In the genomic region with DNA sequence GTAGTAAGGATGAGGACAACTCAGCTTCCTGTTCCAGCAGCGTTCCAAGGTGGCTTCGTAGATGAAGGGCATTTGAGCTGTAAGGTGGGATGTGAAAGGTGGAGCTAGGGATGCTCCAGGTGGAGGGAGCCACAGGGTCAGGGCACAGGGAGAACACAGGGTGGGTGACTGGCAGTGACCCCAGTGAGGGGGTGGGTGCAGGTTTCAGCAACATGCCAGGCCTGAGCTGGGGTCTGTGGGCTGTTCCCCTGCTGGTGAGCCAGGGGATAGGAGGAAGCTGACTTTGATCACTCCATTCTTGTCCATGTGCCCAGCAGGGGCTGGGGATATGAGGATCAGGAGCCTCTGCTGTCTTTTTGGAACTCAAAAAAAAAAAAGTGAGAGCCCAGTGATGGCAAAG, we compare ENCODE assay signal across 17 cellular contexts. TPM values are rescaled to one million over a fixed set of nuclear protein-coding genes. Genes with fewer than 3 reads are reported as not detected.
DNase-seq lines count a peak whose midpoint lies in the region; ATAC-seq and TF ChIP-seq lines count a peak whose summit lies in the region.
"Had no signal": no experiment of that assay in that cellular context is flagged by ENCODE, and none has a peak within 500 bp of the region (broad histone marks: within the 10 kb centered on the region; RNA-seq: fewer than 3 reads in every experiment).

No MANE protein-coding gene starts in this region.

- TF ChIP-seq CTCF in GM12864 (IDR thresholded peaks at IDR 0.05; ENCODE audit: low read depth, low read length, missing control alignments) (peak; percentile 51), endothelial cell (IDR thresholded peaks at IDR 0.05; ENCODE audit: unreplicated experiment) (peak; percentile 62), osteoblast (IDR thresholded peaks at IDR 0.05; ENCODE audit: extremely low read depth, low read depth, low read length) (peak; percentile 8)

- intact Hi-C loops in aorta (cut with DNase I): no loop called here

- H3K79me2 ChIP-seq in osteoblast (ENCODE audit: insufficient read depth, low read length): no peaks in the 10 kb centered on the region

- H3K4me2 ChIP-seq in osteoblast (ENCODE audit: insufficient read depth, low read length): no peak overlapping the region

- 87 to 88% methylated on average over 2 of the region's 2 CpGs for WGBS in aorta, 2 donors

- no peak for ATAC-seq in T-helper 17 cell
- ATAC-seq in aorta (ENCODE audit: low FRiP score): no peak
- ATAC-seq: activated CD4-positive, CD25-positive, alpha-beta regulatory T cell treated with anti-CD3 and anti-CD28 coated beads, Interleukin-2, amount 50 U/mL, for 24 hours; left cardiac atrium; naive thymus-derived CD4-positive, alpha-beta T cell had no signal

- H3K4me3 Mint-ChIP-seq in endothelial cell (ENCODE audit: unreplicated experiment) (no peak overlapping the region), T-helper 17 cell (no peak overlapping the region)
- no peak overlapping the region for H3K4me3 Mint-ChIP-seq in activated naive CD4-positive, alpha-beta T cell treated with anti-CD3 and anti-CD28 coated beads, Interleukin-2, amount 10 ng/mL, durations not matched to agents 7 days and 5 days
- H3K4me3 Mint-ChIP-seq: naive thymus-derived CD4-positive, alpha-beta T cell had no signal

- CTCF ChIA-PET in activated naive CD4-positive, alpha-beta T cell treated with anti-CD3 and anti-CD28 coated beads, Interleukin-2, amount 10 ng/mL, durations not matched to agents 7 days and 5 days (lab: Charles Lee): interaction anchor here (1.1 to 1.4 kb wide), 2 partner anchors 9 to 14 kb away, joined by 3 read pairs; no protein-coding TSS in a partner anchor

- H3K36me3 Mint-ChIP-seq in endothelial cell (ENCODE audit: low read depth, unreplicated experiment): no peaks in the 10 kb centered on the region
- H3K36me3 Mint-ChIP-seq in activated naive CD4-positive, alpha-beta T cell treated with anti-CD3 and anti-CD28 coated beads, Interleukin-2, amount 10 ng/mL, durations not matched to agents 7 days and 5 days: no peaks in the 10 kb centered on the region
- peaks cover 6% of the 10 kb centered on the region for H3K36me3 Mint-ChIP-seq in T-helper 17 cell (ENCODE audit: low read depth)
- H3K36me3 Mint-ChIP-seq: naive thymus-derived CD4-positive, alpha-beta T cell had no signal

- H3K4me3 ChIP-seq in GM12864 (ENCODE audit: low read depth, low read length) (no peak overlapping the region), osteoblast (ENCODE audit: insufficient read depth, low read length) (no peak overlapping the region), aorta (ENCODE audit: low read length in 2 of 2) (no peak overlapping the region)
- H3K4me3 ChIP-seq: skin epidermis had no signal

- no peaks in the 10 kb centered on the region for H3K36me3 ChIP-seq in osteoblast (ENCODE audit: insufficient read depth, low read length)
- no peaks in the 10 kb centered on the region for H3K36me3 ChIP-seq in aorta (ENCODE audit: control insufficient read depth in 1 of 2, insufficient read depth in 2 of 2, low read length in 1 of 2)

- H3K27me3 ChIP-seq in osteoblast (ENCODE audit: insufficient read depth, low read length): peaks cover 5% of the 10 kb centered on the region
- no peaks in the 10 kb centered on the region for H3K27me3 ChIP-seq in aorta (ENCODE audit: control insufficient read depth in 1 of 2, insufficient read depth in 2 of 2, low read length in 1 of 2)

- H3K4me1 Mint-ChIP-seq in endothelial cell (ENCODE audit: unreplicated experiment) (peaks cover 8% of the 10 kb centered on the region), T-helper 17 cell (peaks cover 5% of the 10 kb centered on the region)
- no peaks in the 10 kb centered on the region for H3K4me1 Mint-ChIP-seq in activated naive CD4-positive, alpha-beta T cell treated with anti-CD3 and anti-CD28 coated beads, Interleukin-2, amount 10 ng/mL, durations not matched to agents 7 days and 5 days

- H3K9me3 ChIP-seq in osteoblast (ENCODE audit: low read depth, low read length) (no peaks in the 10 kb centered on the region), T-helper 17 cell (ENCODE audit: control insufficient read depth, low read length, poor library complexity, severe bottlenecking) (no peaks in the 10 kb centered on the region), aorta (ENCODE audit: control insufficient read depth, low read length) (no peaks in the 10 kb centered on the region)

- no peaks in the 10 kb centered on the region for H3K4me1 ChIP-seq in osteoblast (ENCODE audit: insufficient read depth, low read length)
- no peaks in the 10 kb centered on the region for H3K4me1 ChIP-seq in aorta (ENCODE audit: control insufficient read depth in 1 of 2, insufficient read depth in 2 of 2, low read length in 2 of 2)

- H2AFZ ChIP-seq in osteoblast (ENCODE audit: low read length): no peak overlapping the region

- no peaks in the 10 kb centered on the region for H4K20me1 ChIP-seq in osteoblast (ENCODE audit: insufficient read depth, low read length)

- DNase-seq in GM12864 (ENCODE audit: low read depth): no peak
- DNase-seq in NAMALWA (ENCODE audit: low spot score): peak; percentile 9
- no peak for DNase-seq in endothelial cell (ENCODE audit: low spot score)
- DNase-seq in osteoblast (ENCODE audit: insufficient read length, low spot score, missing footprints): peak; percentile 48
- DNase-seq in activated naive CD4-positive, alpha-beta T cell treated with anti-CD3 and anti-CD28 coated beads, Interleukin-2, amount 10 ng/mL, durations not matched to agents 7 days and 5 days: no peak
- DNase-seq in T-helper 17 cell: no peak
- no peak for DNase-seq in NCI-H146 treated with DMSO at 0.1 percent for 48 hours (lab: John Stamatoyannopoulos, UW; ENCODE audit: unreplicated experiment)
- no peak for DNase-seq in aorta
- DNase-seq: amygdala; C1 segment of cervical spinal cord; effector CD4-positive, alpha-beta T cell; GF-D8; left cardiac atrium; SW 1271 had no signal

- H3K9me3 Mint-ChIP-seq in endothelial cell (ENCODE audit: unreplicated experiment): no peaks in the 10 kb centered on the region
- H3K9me3 Mint-ChIP-seq in activated naive CD4-positive, alpha-beta T cell treated with anti-CD3 and anti-CD28 coated beads, Interleukin-2, amount 10 ng/mL, durations not matched to agents 7 days and 5 days: no peaks in the 10 kb centered on the region

- H3K27me3 Mint-ChIP-seq in endothelial cell (ENCODE audit: unreplicated experiment) (peaks cover 6% of the 10 kb centered on the region), T-helper 17 cell (peaks cover 51% of the 10 kb centered on the region)
- peaks cover 18% of the 10 kb centered on the region for H3K27me3 Mint-ChIP-seq in activated naive CD4-positive, alpha-beta T cell treated with anti-CD3 and anti-CD28 coated beads, Interleukin-2, amount 10 ng/mL, durations not matched to agents 7 days and 5 days

- H3K27ac Mint-ChIP-seq in endothelial cell (ENCODE audit: unreplicated experiment) (no peak overlapping the region), T-helper 17 cell (no peak overlapping the region)
- H3K27ac Mint-ChIP-seq in activated naive CD4-positive, alpha-beta T cell treated with anti-CD3 and anti-CD28 coated beads, Interleukin-2, amount 10 ng/mL, durations not matched to agents 7 days and 5 days: no peak overlapping the region

- H3K27ac ChIP-seq in osteoblast (ENCODE audit: low read depth, low read length): no peak overlapping the region
- no peak overlapping the region for H3K27ac ChIP-seq in aorta (ENCODE audit: low read depth in 1 of 2, low read length in 2 of 2)
- H3K27ac ChIP-seq: skin epidermis had no signal

RNA-seq across cellular contexts. Expression of a gene that starts 33.2 kb away (rescaled TPM):
- total RNA-seq in endothelial cell (ENCODE audit: unreplicated experiment): 0.54 TPM
- total RNA-seq in osteoblast: under 0.01 and 0.36 TPM in 2 replicates
- total RNA-seq in T-helper 17 cell: 1 to 10 TPM; 8.1 to 9.0 TPM
- total RNA-seq in aorta: 10 to 100 TPM in 1 of 2 donors, 1 to 10 TPM in 1; 7.5 to 16.6 TPM
- 1 to 10 TPM in 1 of 2 donors, under 1 TPM in 1; 0.50 to 7.0 TPM for polyA plus RNA-seq in aorta

Comparison
In these comparisons a context has a peak if more than half of its experiments do, and no peak if none do; other contexts are left out.
1. DNase-seq: peak in NAMALWA (single experiment) and osteoblast (single experiment); none in GM12864 (single experiment), endothelial cell (single experiment), activated naive CD4-positive, alpha-beta T cell treated with anti-CD3 and anti-CD28 coated beads, Interleukin-2, amount 10 ng/mL, durations not matched to agents 7 days and 5 days (single experiment), T-helper 17 cell (0 of 3), NCI-H146 treated with DMSO at 0.1 percent for 48 hours (single experiment) and aorta (0 of 2).
2. CTCF ChIP-seq: peak in every context shown above with its lines; median percentile 62 in endothelial cell; 51 in GM12864; 8 in osteoblast.